Comparison of ENCODE assay signal across 20 cellular contexts in genomic region chr4:180923476-180923875, GRCh38.
A peak's percentile ranks its signal among the peaks of the same experiment; 100 is the strongest.
DNase-seq lines count a peak whose midpoint lies in the region.
"Had no signal": no experiment of that assay in that cellular context is flagged by ENCODE, and none has a peak within 500 bp of the region (broad histone marks: within the 10 kb centered on the region; RNA-seq: fewer than 3 reads in every experiment).

No MANE protein-coding gene starts in this region.

- H2BK12ac ChIP-seq in neuronal stem cell (ENCODE audit: low read length), result no peak overlapping the region

- H3K9me3 ChIP-seq in adipocyte (ENCODE audit: control insufficient read depth, low read length) (no peaks in the 10 kb centered on the region), neuronal stem cell (replicated peaks in 1 of 2; ENCODE audit: control insufficient read depth in 2 of 2, insufficient read depth in 1 of 2, low read depth in 1 of 2, low read length in 2 of 2) (peaks cover 0 to 3% of the 10 kb centered on the region in 2 donors)
- H3K9me3 ChIP-seq: A549, upper lobe of left lung had no signal

- H2BK5ac ChIP-seq in neuronal stem cell (ENCODE audit: low read length), result no peak overlapping the region

- H3K4me2 ChIP-seq in neuronal stem cell (ENCODE audit: insufficient read depth, low read length, poor library complexity, severe bottlenecking), result no peak overlapping the region
- H3K4me2 ChIP-seq: A549 had no signal

- no peak overlapping the region for H3K4ac ChIP-seq in neuronal stem cell (ENCODE audit: low read length)

- no peak overlapping the region for H4K91ac ChIP-seq in neuronal stem cell (ENCODE audit: low read depth, low read length, poor library complexity)

- no peaks in the 10 kb centered on the region for H3K27me3 ChIP-seq in adipocyte (replicated peaks; ENCODE audit: control insufficient read depth, insufficient read depth, low read length)
- H3K27me3 ChIP-seq in neuronal stem cell (ENCODE audit: control insufficient read depth in 3 of 3, insufficient read depth in 3 of 3, low read depth in 1 of 3, low read length in 3 of 3), result no peaks in the 10 kb centered on the region
- H3K27me3 ChIP-seq: cardiac muscle cell, upper lobe of left lung had no signal

- DNase-seq in A172 (ENCODE audit: low spot score) (peak; percentile 46), GM04503 (ENCODE audit: low read depth) (peak; percentile 13), adipocyte (ENCODE audit: low read depth) (peak; percentile 92), fibroblast of the conjunctiva (ENCODE audit: low read depth) (peak; percentile 79), islet precursor cell (no peak), neuronal stem cell (ENCODE audit: low spot score) (no peak), caudate nucleus (lab: John Stamatoyannopoulos, UW) (no peak)
- DNase-seq in activated CD4-positive, CD25-positive, alpha-beta regulatory T cell (lab: John Stamatoyannopoulos, UW), result no peak
- DNase-seq: activated CD4-positive, alpha-beta T cell treated with anti-CD3 and anti-CD28 coated beads for 48 hours; activated naive CD4-positive, alpha-beta T cell treated with anti-CD3 and anti-CD28 coated beads, Interleukin-2, amount 10 ng/mL, durations not matched to agents 7 days and 5 days; endodermal cell; GDM1; GOT3; natural killer cell; NCI-H187; NCI-H510A; stimulated activated naive CD4-positive, alpha-beta T cell treated with Interleukin-2 at 50 U/mL for 16 hours; upper lobe of left lung had no signal

- no peaks in the 10 kb centered on the region for H3K79me1 ChIP-seq in neuronal stem cell (ENCODE audit: low read depth, low read length)

- H3K18ac ChIP-seq in neuronal stem cell (ENCODE audit: low read length), result no peak overlapping the region

- H4K8ac ChIP-seq in neuronal stem cell (ENCODE audit: low read depth, low read length), result no peak overlapping the region

- no peak overlapping the region for H2AK5ac ChIP-seq in neuronal stem cell (ENCODE audit: low read depth, low read length)

- H2BK120ac ChIP-seq in neuronal stem cell (ENCODE audit: low read depth, low read length), result no peak overlapping the region

- H3K4me1 ChIP-seq in adipocyte (ENCODE audit: control insufficient read depth, insufficient read depth, low read length) (peaks cover 33% of the 10 kb centered on the region), neuronal stem cell (ENCODE audit: control insufficient read depth in 2 of 2, insufficient read depth in 1 of 2, low read depth in 1 of 2, low read length in 2 of 2) (peaks cover 0 to 2% of the 10 kb centered on the region in 2 donors)
- H3K4me1 ChIP-seq: A549, upper lobe of left lung had no signal

- H2BK15ac ChIP-seq in neuronal stem cell (ENCODE audit: low read length), result no peak overlapping the region

- H3K9ac ChIP-seq in adipocyte (ENCODE audit: low read length) (peak overlapping the region; percentile 48), neuronal stem cell (ENCODE audit: low read depth, low read length, poor library complexity) (no peak overlapping the region)

- no peak overlapping the region for H3K14ac ChIP-seq in neuronal stem cell (ENCODE audit: low read length)

- H3K23ac ChIP-seq in neuronal stem cell (ENCODE audit: low read depth, low read length, poor library complexity), result no peak overlapping the region

- no peak overlapping the region for H3K27ac ChIP-seq in neuronal stem cell (replicated peaks; ENCODE audit: low read length)
- H3K27ac ChIP-seq in caudate nucleus (ENCODE audit: low read depth, low read length), result no peak overlapping the region
- H3K27ac ChIP-seq: A549, cardiac muscle cell, upper lobe of left lung had no signal

- H3K4me3 ChIP-seq in adipocyte (ENCODE audit: low read length) (peak overlapping the region; percentile 31), neuronal stem cell (ENCODE audit: low read length in 2 of 2) (no peak overlapping the region)
- H3K4me3 ChIP-seq: A549, cardiac muscle cell, upper lobe of left lung had no signal

- H3K36me3 ChIP-seq in adipocyte (ENCODE audit: control insufficient read depth, insufficient read depth, low read length, severe bottlenecking) (no peaks in the 10 kb centered on the region), neuronal stem cell (replicated peaks in 1 of 2; ENCODE audit: control insufficient read depth in 2 of 2, insufficient read depth in 2 of 2, low read length in 2 of 2) (no peaks in the 10 kb centered on the region)
- H3K36me3 ChIP-seq: cardiac muscle cell, upper lobe of left lung had no signal

- H2AFZ ChIP-seq in neuronal stem cell (ENCODE audit: low read length), result no peak overlapping the region

Comparison
In these comparisons a context has a peak if more than half of its experiments do, and no peak if none do; other contexts are left out.
1. DNase-seq: peak in A172 (single experiment), GM04503 (single experiment), adipocyte (single experiment) and fibroblast of the conjunctiva (single experiment); none in islet precursor cell (single experiment), activated CD4-positive, CD25-positive, alpha-beta regulatory T cell (0 of 4), neuronal stem cell (single experiment) and caudate nucleus (0 of 61).